Comparison of ENCODE assay signal across 15 cellular contexts in the genomic region with DNA sequence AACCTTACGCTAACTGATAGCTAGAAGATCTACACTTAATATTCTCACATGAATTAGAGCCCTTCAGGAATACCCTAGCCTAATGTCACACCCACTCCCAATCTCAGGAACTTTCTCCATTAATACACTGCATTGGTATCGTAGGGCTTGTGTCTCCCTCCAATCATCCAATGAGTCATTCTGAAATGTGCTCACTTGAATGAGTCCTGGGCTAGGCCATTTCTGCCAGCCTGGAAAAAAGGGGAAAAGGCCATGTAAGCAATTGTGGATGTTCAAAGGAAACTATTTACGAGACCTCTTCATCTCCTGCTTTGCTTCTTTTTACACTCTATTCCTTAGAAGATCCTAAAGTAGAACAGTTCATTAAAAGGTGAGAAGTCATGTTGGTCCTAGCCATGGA. TPM values are rescaled to one million over a fixed set of nuclear protein-coding genes. Genes with fewer than 3 reads are reported as not detected.
DNase-seq lines count a peak whose midpoint lies in the region; ATAC-seq, FAIRE-seq and TF ChIP-seq lines count a peak whose summit lies in the region.
"Had no signal": no experiment of that assay in that cellular context is flagged by ENCODE, and none has a peak within 500 bp of the region (broad histone marks: within the 10 kb centered on the region; RNA-seq: fewer than 3 reads in every experiment).

No MANE protein-coding gene starts in this region.

- TF ChIP-seq CTCF in K562 (IDR thresholded peaks at IDR 0.05 in 2 of 3, conservative IDR thresholded peaks at IDR 0.05 in 1 of 3; ENCODE audit: insufficient read depth in 2 of 3, low read depth in 1 of 3, low read length in 3 of 3) (no peak), tibial artery (IDR thresholded peaks at IDR 0.05) (no peak)

- no peaks in the 10 kb centered on the region for H3K9me1 ChIP-seq in K562 (ENCODE audit: control insufficient read depth, insufficient read depth, low read length)

- H3K36me3 ChIP-seq in K562 (ENCODE audit: control insufficient read depth, insufficient read depth, low read length) (peaks cover 86% of the 10 kb centered on the region), tibial artery (no peaks in the 10 kb centered on the region)
- H3K36me3 ChIP-seq: prostate gland had no signal

- 84% methylated on average over 3 of the region's 3 CpGs for WGBS in K562 (ENCODE audit: insufficient coverage, low coverage, missing lambda C conversion rate)

- H2AFZ ChIP-seq in K562 (ENCODE audit: low read depth, low read length) = no peak overlapping the region

- CTCF ChIA-PET in K562 (lab: Yijun Ruan, JAX; ENCODE audit: low intra/inter-chr PET ratio) = no interaction called here

- intact Hi-C loops in K562 (cut with micrococcal nuclease) (no loop called here), tibial artery (cut with DNase I; ENCODE audit: low total_unique reads) (loop anchor here (5.0 kb wide), 1 partner anchor 54 kb away; no protein-coding TSS in a partner anchor)

- H3K9me3 ChIP-seq in K562 (replicated peaks; ENCODE audit: control insufficient read depth, insufficient read depth, low read depth, low read length) (no peaks in the 10 kb centered on the region), tibial artery (no peaks in the 10 kb centered on the region)
- H3K9me3 ChIP-seq: prostate gland had no signal

- H3K4me1 ChIP-seq in K562 (replicated peaks in 1 of 2; ENCODE audit: control insufficient read depth in 2 of 2, insufficient read depth in 2 of 2, low read length in 2 of 2) = peaks cover 17 to 56% of the 10 kb centered on the region in 2 experiments
- H3K4me1 ChIP-seq in tibial artery = peaks cover 0 to 84% (median 42%) of the 10 kb centered on the region in 4 donors
- H3K4me1 ChIP-seq: prostate gland had no signal

- POLR2A ChIA-PET in K562 (lab: Yijun Ruan, JAX) = interaction anchor here (0.7 to 6.0 kb wide), 3 partner anchors 9 to 65 kb away, joined by 3 to 27 read pairs (median 4); no protein-coding TSS in a partner anchor

- H3K4me3 ChIP-seq in K562 = no peak overlapping the region
- H3K4me3 ChIP-seq in tibial artery = no peak overlapping the region
- H3K4me3 ChIP-seq: prostate gland had no signal

- H3K9ac ChIP-seq in K562 (ENCODE audit: insufficient read depth in 1 of 2, low read depth in 2 of 2, low read length in 2 of 2) = no peak overlapping the region

- H3K79me2 ChIP-seq in K562 (ENCODE audit: control insufficient read depth, insufficient read depth, low read length) = peaks cover 97% of the 10 kb centered on the region

- peak; percentile 43 for DNase-seq in LHCN-M2 (ENCODE audit: low read depth)
- no peak for DNase-seq in K562 (ENCODE audit: extremely low read depth in 1 of 4, low spot score in 3 of 4)
- no peak for DNase-seq in tibial artery
- no peak for DNase-seq in putamen (ENCODE audit: low spot score)
- DNase-seq in NCI-H524 treated with DMSO at 0.1 percent for 48 hours (lab: John Stamatoyannopoulos, UW) = no peak
- DNase-seq in activated naive CD4-positive, alpha-beta T cell treated with Interleukin-2 at 50 U/mL for 16 hours = no peak
- DNase-seq: activated CD4-positive, alpha-beta T cell treated with anti-CD3 and anti-CD28 coated beads for 1 hour; activated CD8-positive, alpha-beta memory T cell treated with anti-CD3 and anti-CD28 coated beads, Interleukin-2, amount 50 U/mL, for 4 hours; CD8-positive, alpha-beta memory T cell; GDM1; NCI-H1417 treated with DMSO at 0.1 percent for 48 hours; NCI-H510A had no signal

- no peak for TF ChIP-seq POLR2A in K562 (conservative IDR thresholded peaks at IDR 0.05)

- no peaks in the 10 kb centered on the region for H3K27me3 ChIP-seq in K562 (ENCODE audit: control insufficient read depth in 2 of 2, insufficient read depth in 2 of 2, low read length in 2 of 2)
- no peaks in the 10 kb centered on the region for H3K27me3 ChIP-seq in layer of hippocampus (ENCODE audit: control insufficient read depth, insufficient read depth, low read length)
- no peaks in the 10 kb centered on the region for H3K27me3 ChIP-seq in tibial artery

- peaks cover 22% of the 10 kb centered on the region for H4K20me1 ChIP-seq in K562 (replicated peaks; ENCODE audit: control insufficient read depth, insufficient read depth, low read length)

- H3K27ac ChIP-seq in K562 (ENCODE audit: extremely low read depth, low read depth, low read length) (no peak overlapping the region), layer of hippocampus (ENCODE audit: low read depth, low read length) (peak overlapping the region; percentile 60), tibial artery (peak overlapping the region; percentile 97 to 99)
- H3K27ac ChIP-seq: prostate gland had no signal

- ATAC-seq in K562 = no peak
- ATAC-seq: Panc1 had no signal

- no peak for TF ChIP-seq EP300 in K562 (IDR thresholded peaks at IDR 0.05; ENCODE audit: low read length)

- no TSS peak for BruUV-seq in K562 (replicated peaks; lab: Mats Ljungman, UMichigan)

- no peak for FAIRE-seq in K562 (lab: Jason Lieb, UNC)

- no peak for TF ChIP-seq RAD21 in K562 (CRISPR knock-in tag; conservative IDR thresholded peaks at IDR 0.05 in 1 of 2, IDR thresholded peaks at IDR 0.05 in 1 of 2)

- in situ Hi-C loops in K562 (cut with MboI) = no loop called here

- H3K4me2 ChIP-seq in K562 (ENCODE audit: insufficient read depth, low read length) = no peak overlapping the region

TF ChIP-seq in K562, 482 proteins besides CTCF, POLR2A, EP300 and RAD21 (continues in another document):
- TF ChIP-seq, protein P1, sequence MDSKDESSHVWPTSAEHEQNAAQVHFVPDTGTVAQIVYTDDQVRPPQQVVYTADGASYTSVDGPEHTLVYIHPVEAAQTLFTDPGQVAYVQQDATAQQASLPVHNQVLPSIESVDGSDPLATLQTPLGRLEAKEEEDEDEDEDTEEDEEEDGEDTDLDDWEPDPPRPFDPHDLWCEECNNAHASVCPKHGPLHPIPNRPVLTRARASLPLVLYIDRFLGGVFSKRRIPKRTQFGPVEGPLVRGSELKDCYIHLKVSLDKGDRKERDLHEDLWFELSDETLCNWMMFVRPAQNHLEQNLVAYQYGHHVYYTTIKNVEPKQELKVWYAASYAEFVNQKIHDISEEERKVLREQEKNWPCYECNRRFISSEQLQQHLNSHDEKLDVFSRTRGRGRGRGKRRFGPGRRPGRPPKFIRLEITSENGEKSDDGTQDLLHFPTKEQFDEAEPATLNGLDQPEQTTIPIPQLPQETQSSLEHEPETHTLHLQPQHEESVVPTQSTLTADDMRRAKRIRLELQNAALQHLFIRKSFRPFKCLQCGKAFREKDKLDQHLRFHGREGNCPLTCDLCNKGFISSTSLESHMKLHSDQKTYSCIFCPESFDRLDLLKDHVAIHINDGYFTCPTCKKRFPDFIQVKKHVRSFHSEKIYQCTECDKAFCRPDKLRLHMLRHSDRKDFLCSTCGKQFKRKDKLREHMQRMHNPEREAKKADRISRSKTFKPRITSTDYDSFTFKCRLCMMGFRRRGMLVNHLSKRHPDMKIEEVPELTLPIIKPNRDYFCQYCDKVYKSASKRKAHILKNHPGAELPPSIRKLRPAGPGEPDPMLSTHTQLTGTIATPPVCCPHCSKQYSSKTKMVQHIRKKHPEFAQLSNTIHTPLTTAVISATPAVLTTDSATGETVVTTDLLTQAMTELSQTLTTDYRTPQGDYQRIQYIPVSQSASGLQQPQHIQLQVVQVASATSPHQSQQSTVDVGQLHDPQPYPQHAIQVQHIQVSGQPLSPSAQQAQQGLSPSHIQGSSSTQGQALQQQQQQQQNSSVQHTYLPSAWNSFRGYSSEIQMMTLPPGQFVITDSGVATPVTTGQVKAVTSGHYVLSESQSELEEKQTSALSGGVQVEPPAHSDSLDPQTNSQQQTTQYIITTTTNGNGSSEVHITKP (IDR thresholded peaks at IDR 0.05; ENCODE audit: partially characterized antibody) = peak; percentile 62
- TF ChIP-seq SIX5 (IDR thresholded peaks at IDR 0.05; ENCODE audit: borderline replicate concordance in 1 of 2, insufficient read depth in 1 of 2, low read depth in 1 of 2, low read length in 2 of 2) = no peak
- TF ChIP-seq, protein P2, sequence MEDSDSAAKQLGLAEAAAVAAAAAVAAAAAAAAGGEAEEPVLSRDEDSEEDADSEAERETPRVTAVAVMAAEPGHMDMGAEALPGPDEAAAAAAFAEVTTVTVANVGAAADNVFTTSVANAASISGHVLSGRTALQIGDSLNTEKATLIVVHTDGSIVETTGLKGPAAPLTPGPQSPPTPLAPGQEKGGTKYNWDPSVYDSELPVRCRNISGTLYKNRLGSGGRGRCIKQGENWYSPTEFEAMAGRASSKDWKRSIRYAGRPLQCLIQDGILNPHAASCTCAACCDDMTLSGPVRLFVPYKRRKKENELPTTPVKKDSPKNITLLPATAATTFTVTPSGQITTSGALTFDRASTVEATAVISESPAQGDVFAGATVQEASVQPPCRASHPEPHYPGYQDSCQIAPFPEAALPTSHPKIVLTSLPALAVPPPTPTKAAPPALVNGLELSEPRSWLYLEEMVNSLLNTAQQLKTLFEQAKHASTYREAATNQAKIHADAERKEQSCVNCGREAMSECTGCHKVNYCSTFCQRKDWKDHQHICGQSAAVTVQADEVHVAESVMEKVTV (CRISPR knock-in tag; IDR thresholded peaks at IDR 0.05) = no peak
- TF ChIP-seq TCF7 (IDR thresholded peaks at IDR 0.05; ENCODE audit: borderline replicate concordance) = no peak
- no peak for TF ChIP-seq KDM1A (IDR thresholded peaks at IDR 0.05)
- TF ChIP-seq FOSL1 (tag; conservative IDR thresholded peaks at IDR 0.05) = 0 out of 2 replicates have a peak, but pooled peaks have one; percentile 22
- no peak for TF ChIP-seq GTF2A2 (tag; IDR thresholded peaks at IDR 0.05)
- TF ChIP-seq RBFOX2 (IDR thresholded peaks at IDR 0.05; ENCODE audit: low read depth, low read length) = 0 out of 2 replicates have a peak, but pooled peaks have one; percentile 2

RNA-seq across cellular contexts. Expression of gene ZEB2, which starts 18.8 kb away (rescaled TPM):
- total RNA-seq in LHCN-M2 (2014; rRNA removed) (52.9 and 56.7 TPM in 2 replicates), K562 (2014; rRNA removed) (65.0 and 72.3 TPM in 2 replicates), K562 (2014; rRNA removed; fragmentation: Illumina TruSeq; extraction: Trizol) (87.9 and 96.2 TPM in 2 replicates), K562 (2015; rRNA removed; fragmentation: Illumina TruSeq; extraction: Trizol) (82.2 and 85.8 TPM in 2 replicates), K562 (2021) (101 and 113 TPM in 2 replicates)
- 27.1 TPM for polyA plus RNA-seq in LHCN-M2 (2012)
- total RNA-seq in K562 (2011; cell fraction: chromatin; rRNA removed; ENCODE audit: low replicate concordance) = 342 and 614 TPM in 2 replicates
- total RNA-seq in K562 (2011; cell fraction: nucleolus; rRNA removed) = 113 and 153 TPM in 2 replicates
- 327 and 692 TPM in 2 replicates for total RNA-seq in K562 (2011; cell fraction: nucleoplasm; rRNA removed)
- polyA plus RNA-seq in K562 (2011; rRNA removed) (66.9 and 73.3 TPM in 2 replicates), K562 (2014; fragmentation: Illumina TruSeq; extraction: Trizol) (52.2 and 57.2 TPM in 2 replicates), K562 (2014; fragmentation: Nextera tagmentation; extraction: Ambion mirVana) (10 to 100 TPM; 15.1 to 30.1 TPM), K562 (2014; rRNA removed) (46.5 and 50.2 TPM in 2 replicates)
- polyA plus RNA-seq in K562 (2011; cell fraction: cytosol; rRNA removed) = 37.5 and 39.9 TPM in 2 replicates
- 143 and 148 TPM in 2 replicates for polyA plus RNA-seq in K562 (2011; cell fraction: nucleus; rRNA removed)
- polyA plus RNA-seq in K562 (2012) = 33.6 and 40.1 TPM in 2 replicates
- polyA minus RNA-seq in K562 (2011; rRNA and poly(A)+ RNA removed) = 369 and 399 TPM in 2 replicates
- polyA minus RNA-seq in K562 (2011; cell fraction: cytosol; rRNA and poly(A)+ RNA removed) = 41.4 and 51.2 TPM in 2 replicates
- 431 and 576 TPM in 2 replicates for polyA minus RNA-seq in K562 (2011; cell fraction: nucleus; rRNA and poly(A)+ RNA removed)
